ENCODE assay signal across 17 cellular contexts in genomic region chr14:96565811-96566210, GRCh38.
DNase-seq lines count a peak whose midpoint lies in the region; ATAC-seq, FAIRE-seq and TF ChIP-seq lines count a peak whose summit lies in the region.
"Had no signal": no experiment of that assay in that cellular context is flagged by ENCODE, and none has a peak within 500 bp of the region (broad histone marks: within the 10 kb centered on the region; RNA-seq: fewer than 3 reads in every experiment).

No MANE protein-coding gene starts in this region.

- H3K9me3 ChIP-seq in A673 (ENCODE audit: low read depth, low read length, poor library complexity, severe bottlenecking) = no peaks in the 10 kb centered on the region
- no peaks in the 10 kb centered on the region for H3K9me3 ChIP-seq in T-helper 17 cell (ENCODE audit: control insufficient read depth, low read length, poor library complexity, severe bottlenecking)
- no peaks in the 10 kb centered on the region for H3K9me3 ChIP-seq in tibial artery
- H3K9me3 ChIP-seq: Caco-2, HAP-1, SJSA1 had no signal

- intact Hi-C loops in A673 (cut with micrococcal nuclease; ENCODE audit: unreplicated experiment) = loop anchor here (2.0 to 5.0 kb wide), 4 partner anchors 176 to 649 kb away; no protein-coding TSS in a partner anchor
- intact Hi-C loops in tibial artery (cut with DNase I; ENCODE audit: low total_unique reads) = loop anchor here (10.0 kb wide), 1 partner anchor 179 kb away; no protein-coding TSS in a partner anchor

- CTCF ChIA-PET in A673 (lab: Charles Lee) = interaction anchor here (0.5 kb wide), 1 partner anchor 174 kb away, joined by 5 read pairs; no protein-coding TSS in a partner anchor

- BruUV-seq in A673 (replicated peaks; lab: Mats Ljungman, UMichigan) = no TSS peak

- peak; percentile 23 for FAIRE-seq in GM12891 (lab: Jason Lieb, UNC)
- no peak for FAIRE-seq in HTR-8/SVneo (lab: Jason Lieb, UNC)
- FAIRE-seq in urothelium cell line (lab: Jason Lieb, UNC) = no peak

- no peak for DNase-seq in A673 (ENCODE audit: low spot score)
- no peak for DNase-seq in GM12891 (ENCODE audit: insufficient read length, low spot score)
- DNase-seq in T-helper 17 cell = no peak
- peak; percentile 9 for DNase-seq in foreskin melanocyte
- DNase-seq in HTR-8/SVneo (ENCODE audit: insufficient read length, low spot score) = no peak
- no peak for DNase-seq in tibial artery
- DNase-seq in urothelium cell line (ENCODE audit: low spot score) = no peak
- no peak for DNase-seq in SK-N-DZ (ENCODE audit: low spot score)
- DNase-seq: Caco-2, DMS153, NCI-H1436, NCI-H2029 treated with DMSO at 0.1 percent for 48 hours, NCI-H2171 treated with DMSO at 0.1 percent for 48 hours, NCI-H774, PC-9 had no signal

- peaks cover 3% of the 10 kb centered on the region for H3K4me1 Mint-ChIP-seq in T-helper 17 cell

- H3K4me3 ChIP-seq in A673 (ENCODE audit: low read depth, low read length, poor library complexity, severe bottlenecking) (no peak overlapping the region), tibial artery (no peak overlapping the region)
- H3K4me3 ChIP-seq: HAP-1, PC-9, SJSA1 had no signal

- TF ChIP-seq CTCF in A673 (conservative IDR thresholded peaks at IDR 0.05; ENCODE audit: low read depth, low read length) = no peak
- no peak for TF ChIP-seq CTCF in tibial artery (IDR thresholded peaks at IDR 0.05)

- POLR2A ChIA-PET in A673 (lab: Charles Lee; ENCODE audit: low non-redundant PET) = no interaction called here

- H3K36me3 Mint-ChIP-seq in T-helper 17 cell (ENCODE audit: low read depth) = peaks cover 6% of the 10 kb centered on the region

- H3K4me1 ChIP-seq in A673 (ENCODE audit: insufficient read depth, low read length, poor library complexity, severe bottlenecking) (peaks cover 53% of the 10 kb centered on the region), tibial artery (no peaks in the 10 kb centered on the region)
- H3K4me1 ChIP-seq: Caco-2, SJSA1 had no signal

- no peak for TF ChIP-seq POLR2A in GM12891 (IDR thresholded peaks at IDR 0.05; ENCODE audit: low read depth, low read length)

- H3K36me3 ChIP-seq in A673 (ENCODE audit: insufficient read depth, low read length, poor library complexity, severe bottlenecking) = peaks cover 39% of the 10 kb centered on the region
- H3K36me3 ChIP-seq in tibial artery = peaks cover 22 to 46% (median 30%) of the 10 kb centered on the region in 3 donors

- no peak overlapping the region for H3K4me3 Mint-ChIP-seq in T-helper 17 cell

- no peaks in the 10 kb centered on the region for H3K27me3 Mint-ChIP-seq in T-helper 17 cell

- peak overlapping the region; percentile 9 for H3K27ac Mint-ChIP-seq in T-helper 17 cell

- H3K27me3 ChIP-seq in A673 (replicated peaks; ENCODE audit: insufficient read depth, low read depth, low read length, poor library complexity) (no peaks in the 10 kb centered on the region), tibial artery (no peaks in the 10 kb centered on the region)
- H3K27me3 ChIP-seq: SJSA1 had no signal

- H3K27ac ChIP-seq in A673 (ENCODE audit: low read depth, low read length, poor library complexity, severe bottlenecking) (peak overlapping the region; percentile 51), tibial artery (no peak overlapping the region)
- H3K27ac ChIP-seq: PC-9, SJSA1 had no signal

- ATAC-seq in T-helper 17 cell = no peak

TF ChIP-seq in GM12891, 5 proteins besides CTCF, POLR2A, EP300 and RAD21:
- no peak for TF ChIP-seq TAF1 (IDR thresholded peaks at IDR 0.05; ENCODE audit: low read depth, low read length)
- no peak for TF ChIP-seq SPI1 (IDR thresholded peaks at IDR 0.05; ENCODE audit: low read depth, low read length)
- no peak for TF ChIP-seq POU2F2 (IDR thresholded peaks at IDR 0.05; ENCODE audit: low read depth, low read length)
- TF ChIP-seq POLR2AphosphoS5 (IDR thresholded peaks at IDR 0.05; ENCODE audit: low read depth, low read length) = no peak
- no peak for TF ChIP-seq PAX5 (IDR thresholded peaks at IDR 0.05; ENCODE audit: insufficient read depth, low read length, severe bottlenecking)
